Comparison of ENCODE assay signal across 8 cellular contexts in genomic region chr10:59880976-59881510, GRCh38. TPM values are rescaled to one million over a fixed set of nuclear protein-coding genes. Genes with fewer than 3 reads are reported as not detected.
DNase-seq lines count a peak whose midpoint lies in the region; ATAC-seq and TF ChIP-seq lines count a peak whose summit lies in the region.

No MANE protein-coding gene starts in this region.

- peaks cover 6% of the 10 kb centered on the region for H3K36me3 Mint-ChIP-seq in CD4-positive, alpha-beta T cell (ENCODE audit: low read depth)
- peaks cover 3% of the 10 kb centered on the region for H3K36me3 Mint-ChIP-seq in central memory CD8-positive, alpha-beta T cell (ENCODE audit: insufficient read depth)

- peak overlapping the region; percentile 12 for H3K27ac Mint-ChIP-seq in CD4-positive, alpha-beta T cell
- H3K27ac Mint-ChIP-seq in central memory CD8-positive, alpha-beta T cell (ENCODE audit: low read depth): peak overlapping the region; percentile 36

- POLR2A ChIA-PET in CD4-positive, alpha-beta T cell (lab: Charles Lee): interaction anchor here (1.2 kb wide), 1 partner anchor 27 kb away, joined by 4 read pairs; no protein-coding TSS in a partner anchor
- POLR2A ChIA-PET in PC-9 (lab: Charles Lee; ENCODE audit: unreplicated experiment): no interaction called here
- POLR2A ChIA-PET in A673 (lab: Charles Lee; ENCODE audit: low non-redundant PET): no interaction called here

- peaks cover 93% of the 10 kb centered on the region for H3K79me2 ChIP-seq in PC-9 (ENCODE audit: low read depth)

- H3K27me3 Mint-ChIP-seq in CD4-positive, alpha-beta T cell: no peaks in the 10 kb centered on the region
- no peaks in the 10 kb centered on the region for H3K27me3 Mint-ChIP-seq in central memory CD8-positive, alpha-beta T cell

- no peaks in the 10 kb centered on the region; the same call in 1 of the 2 replicates for H3F3A ChIP-seq in PC-9 (ENCODE audit: insufficient read depth, low read depth)

- H4K20me1 ChIP-seq in PC-9 (ENCODE audit: insufficient read depth): peaks cover 37% of the 10 kb centered on the region

- BruUV-seq in PC-9 (replicated peaks; lab: Mats Ljungman, UMichigan): no TSS peak
- no TSS peak for BruUV-seq in A673 (replicated peaks; lab: Mats Ljungman, UMichigan)

- H3K4me1 ChIP-seq in PC-9 (replicated peaks; ENCODE audit: insufficient read depth) (no peaks in the 10 kb centered on the region), A673 (ENCODE audit: insufficient read depth, low read length, poor library complexity, severe bottlenecking) (no peaks in the 10 kb centered on the region)

- no peak for DNase-seq in CD4-positive, alpha-beta T cell
- peak; percentile 22 to 50 for DNase-seq in central memory CD8-positive, alpha-beta T cell (ENCODE audit: low spot score in 2 of 2)
- DNase-seq in SW 1271 (lab: John Stamatoyannopoulos, UW): no peak
- DNase-seq in PC-9: no peak
- no peak for DNase-seq in CD1c-positive myeloid dendritic cell (ENCODE audit: extremely low spot score)
- no peak for DNase-seq in A673 (ENCODE audit: low spot score)

- no peaks in the 10 kb centered on the region for H3K9me3 ChIP-seq in CD4-positive, alpha-beta T cell (ENCODE audit: control insufficient read depth, low read length)
- H3K9me3 ChIP-seq in PC-9 (ENCODE audit: insufficient read depth, low read depth) (no peaks in the 10 kb centered on the region), A673 (ENCODE audit: low read depth, low read length, poor library complexity, severe bottlenecking) (no peaks in the 10 kb centered on the region)

- peaks cover 84% of the 10 kb centered on the region for H3K4me1 Mint-ChIP-seq in CD4-positive, alpha-beta T cell (ENCODE audit: low read depth)
- peaks cover 79% of the 10 kb centered on the region for H3K4me1 Mint-ChIP-seq in central memory CD8-positive, alpha-beta T cell

- no peaks in the 10 kb centered on the region for H3K9me3 Mint-ChIP-seq in CD4-positive, alpha-beta T cell
- H3K9me3 Mint-ChIP-seq in central memory CD8-positive, alpha-beta T cell: no peaks in the 10 kb centered on the region

- no peak overlapping the region for H2AFZ ChIP-seq in PC-9

- no peaks in the 10 kb centered on the region for H3K27me3 ChIP-seq in CD4-positive, alpha-beta T cell (ENCODE audit: control insufficient read depth, insufficient read depth, low read length)
- H3K27me3 ChIP-seq in PC-9 (ENCODE audit: insufficient read depth, low read depth) (no peaks in the 10 kb centered on the region), A673 (replicated peaks; ENCODE audit: insufficient read depth, low read depth, low read length, poor library complexity) (no peaks in the 10 kb centered on the region)

- peak; percentile 67 for ATAC-seq in CD4-positive, alpha-beta T cell (ENCODE audit: poor library complexity)
- peak; percentile 63 for ATAC-seq in GM21423 (IDR thresholded peaks at IDR 0.05; ENCODE audit: unreplicated experiment)
- ATAC-seq in HG03575 (IDR thresholded peaks at IDR 0.05; ENCODE audit: extremely low read depth, insufficient number of reproducible peaks, low FRiP score, unreplicated experiment): peak; percentile 52
- ATAC-seq in central memory CD8-positive, alpha-beta T cell (replicated peaks; ENCODE audit: extremely low read depth, poor library complexity, severe bottlenecking): peak; percentile 95

- H3K4me3 ChIP-seq in PC-9 (no peak overlapping the region), A673 (ENCODE audit: low read depth, low read length, poor library complexity, severe bottlenecking) (no peak overlapping the region)

- no peaks in the 10 kb centered on the region for H3K9me2 ChIP-seq in PC-9 (ENCODE audit: insufficient read depth)

- no peak overlapping the region for H3K27ac ChIP-seq in CD4-positive, alpha-beta T cell (ENCODE audit: low read depth, low read length)
- H3K27ac ChIP-seq in PC-9 (no peak overlapping the region), A673 (ENCODE audit: low read depth, low read length, poor library complexity, severe bottlenecking) (no peak overlapping the region)

- H3K4me2 ChIP-seq in PC-9: no peak overlapping the region

- TF ChIP-seq CTCF in CD4-positive, alpha-beta T cell (IDR thresholded peaks at IDR 0.05): no peak
- no peak for TF ChIP-seq CTCF in PC-9 (conservative IDR thresholded peaks at IDR 0.05)
- TF ChIP-seq CTCF in A673 (conservative IDR thresholded peaks at IDR 0.05; ENCODE audit: low read depth, low read length): no peak

- H3K4me3 Mint-ChIP-seq in CD4-positive, alpha-beta T cell: peak overlapping the region; percentile 39
- H3K4me3 Mint-ChIP-seq in central memory CD8-positive, alpha-beta T cell: peak overlapping the region; percentile 28

- CTCF ChIA-PET in CD4-positive, alpha-beta T cell (lab: Charles Lee): interaction anchor here (1.3 kb wide), 1 partner anchor 10 kb away, joined by 4 read pairs; no protein-coding TSS in a partner anchor
- CTCF ChIA-PET in PC-9 (lab: Charles Lee): no interaction called here
- CTCF ChIA-PET in A673 (lab: Charles Lee): no interaction called here

- H3K36me3 ChIP-seq in PC-9 (ENCODE audit: low read depth) (no peaks in the 10 kb centered on the region), A673 (ENCODE audit: insufficient read depth, low read length, poor library complexity, severe bottlenecking) (no peaks in the 10 kb centered on the region)

- intact Hi-C loops in CD4-positive, alpha-beta T cell (cut with DNase I, micrococcal nuclease): no loop called here
- intact Hi-C loops in PC-9 (cut with micrococcal nuclease; ENCODE audit: unreplicated experiment) (no loop called here), A673 (cut with micrococcal nuclease; ENCODE audit: unreplicated experiment) (no loop called here)

RNA-seq across cellular contexts. Expression of gene CCDC6, which starts 25.3 kb away (rescaled TPM):
- 10 to 100 TPM; 21.6 to 22.1 TPM for total RNA-seq in CD4-positive, alpha-beta T cell
- total RNA-seq in PC-9 (2021) (66.2 and 91.9 TPM in 2 replicates), A673 (2021) (28.1 and 28.8 TPM in 2 replicates)

Comparison
In these comparisons a context has a peak if more than half of its experiments do, and no peak if none do; other contexts are left out.
1. DNase-seq: peak in central memory CD8-positive, alpha-beta T cell (2 of 2); none in CD4-positive, alpha-beta T cell (0 of 10), SW 1271 (0 of 2), PC-9 (0 of 2), CD1c-positive myeloid dendritic cell (single experiment) and A673 (single experiment).
2. Peak in every context shown above with its lines, with median percentiles within 50 percentile points of each other: ATAC-seq.